12 cellular contexts compared by ENCODE assay signal in the genomic region with DNA sequence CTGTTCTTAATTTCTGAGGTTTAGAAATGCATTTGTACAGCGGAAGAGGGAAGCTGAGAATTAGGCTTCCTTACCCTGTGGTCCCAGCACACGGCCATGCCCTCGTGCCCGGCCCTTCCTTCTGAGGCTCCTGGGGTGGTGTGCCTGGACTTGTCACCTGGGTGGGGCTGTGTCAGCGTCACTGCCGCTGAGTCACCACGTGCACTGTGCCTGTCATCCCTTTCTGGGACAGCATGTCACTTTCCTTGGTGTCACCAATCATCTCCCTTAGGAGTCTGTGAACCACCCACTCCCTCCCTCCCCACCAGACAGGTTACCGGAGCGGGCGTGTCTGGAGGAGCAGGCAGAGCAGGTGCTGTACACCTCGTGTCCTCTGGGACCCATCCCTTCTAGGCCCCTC.
DNase-seq lines count a peak whose midpoint lies in the region; ATAC-seq lines count a peak whose summit lies in the region.
"Had no signal": no experiment of that assay in that cellular context is flagged by ENCODE, and none has a peak within 500 bp of the region (broad histone marks: within the 10 kb centered on the region; RNA-seq: fewer than 3 reads in every experiment).

No MANE protein-coding gene starts in this region.

- no peak for ATAC-seq in GM21619 (IDR thresholded peaks at IDR 0.05; ENCODE audit: unreplicated experiment)
- ATAC-seq: Panc1 had no signal

- peak; percentile 27 for DNase-seq in stimulated activated CD4-positive, alpha-beta T cell treated with anti-CD3 and anti-CD28 coated beads, Interleukin-15, amount 100 ng/mL, for 24 hours
- no peak for DNase-seq in stimulated activated CD4-positive, alpha-beta T cell treated with anti-CD3 and anti-CD28 coated beads, Interleukin-2, amount 100 ng/mL, for 48 hours
- DNase-seq in activated CD4-positive, alpha-beta T cell treated with anti-CD3 and anti-CD28 coated beads, Interleukin-2, amount 50 U/mL, for 48 hours: peak; percentile 6 to 9
- DNase-seq in hepatic stellate cell (ENCODE audit: low spot score): peak; percentile 26
- no peak for DNase-seq in AML-193 (lab: John Stamatoyannopoulos, UW)
- DNase-seq in Kasumi-1 (lab: John Stamatoyannopoulos, UW): no peak
- DNase-seq in GM19240 (ENCODE audit: insufficient read length, low spot score): no peak
- DNase-seq: DMS 273 treated with DMSO at 0.1 percent for 48 hours, H9, immature natural killer cell had no signal

Comparison
In these comparisons a context has a peak if more than half of its experiments do, and no peak if none do; other contexts are left out.
1. DNase-seq: peak in stimulated activated CD4-positive, alpha-beta T cell treated with anti-CD3 and anti-CD28 coated beads, Interleukin-15, amount 100 ng/mL, for 24 hours (single experiment), activated CD4-positive, alpha-beta T cell treated with anti-CD3 and anti-CD28 coated beads, Interleukin-2, amount 50 U/mL, for 48 hours (2 of 2) and hepatic stellate cell (single experiment); none in stimulated activated CD4-positive, alpha-beta T cell treated with anti-CD3 and anti-CD28 coated beads, Interleukin-2, amount 100 ng/mL, for 48 hours (0 of 2), AML-193 (0 of 2), Kasumi-1 (0 of 2) and GM19240 (single experiment).